ENCODE assay signal across 8 cellular contexts in genomic region chr1:112894010-112894292, GRCh38.
"Had no signal": no experiment of that assay in that cellular context is flagged by ENCODE, and none has a peak within 500 bp of the region (broad histone marks: within the 10 kb centered on the region; RNA-seq: fewer than 3 reads in every experiment).

No MANE protein-coding gene starts in this region.

- DNase-seq: GDM1, GF-D8 had no signal

- H3K4me3 ChIP-seq: GM12878 had no signal

- ATAC-seq: GM12878 had no signal

- FAIRE-seq: G401.6, GM12878, GM12891, GM12892, GM18507, GM19239 had no signal
